23 cellular contexts compared by ENCODE assay signal in genomic region chr17:71934520-71934919, GRCh38.
"Had no signal": no experiment of that assay in that cellular context is flagged by ENCODE, and none has a peak within 500 bp of the region (broad histone marks: within the 10 kb centered on the region; RNA-seq: fewer than 3 reads in every experiment).

No MANE protein-coding gene starts in this region.

- DNase-seq: activated CD4-positive, alpha-beta T cell treated with anti-CD3 and anti-CD28 coated beads for 1 hour; activated CD4-positive, alpha-beta T cell treated with anti-CD3 and anti-CD28 coated beads, Interleukin-2, amount 10 ng/mL, durations not matched to agents 24 days and 14 days; activated CD4-positive, alpha-beta T cell treated with anti-CD3 and anti-CD28 coated beads, Interleukin-2, amount 50 U/mL, for 48 hours; activated CD8-positive, alpha-beta memory T cell treated with anti-CD3 and anti-CD28 coated beads, Interleukin-2, amount 10 ng/mL, durations not matched to agents 7 days and 5 days; activated effector memory CD4-positive, alpha-beta T cell treated with Interleukin-2 at 50 U/mL for 16 hours; activated naive CD4-positive, alpha-beta T cell; activated T-cell treated with anti-CD3 and anti-CD28 coated beads, Interleukin-2, amount 50 U/mL, for 24 hours; aorta; Kasumi-1; NCI-H1436 treated with DMSO at 0.1 percent for 48 hours; NCI-H187; NCI-H2081; NCI-H510A treated with DMSO at 0.1 percent for 48 hours; NK-92 treated with Interleukin-12 subunit alpha and Interleukin-12 subunit beta, amount 100 ng/mL, for 24 hours; OCI-M1; Peyer's patch; SIG-M5; T-helper 17 cell; T-helper 9 cell had no signal

- H3K27ac Mint-ChIP-seq: activated CD4-positive, alpha-beta T cell treated with anti-CD3 and anti-CD28 coated beads, Interleukin-2, amount 10 ng/mL, durations not matched to agents 24 days and 14 days; activated CD8-positive, alpha-beta memory T cell treated with anti-CD3 and anti-CD28 coated beads, Interleukin-2, amount 10 ng/mL, durations not matched to agents 7 days and 5 days; activated naive CD4-positive, alpha-beta T cell treated with anti-CD3 and anti-CD28 coated beads, Interleukin-2, amount 50 U/mL, for 24 hours; activated T-cell treated with anti-CD3 and anti-CD28 coated beads, Interleukin-2, amount 50 U/mL, for 24 hours; activated T-helper 1 cell treated with anti-CD3 and anti-CD28 coated beads, Interleukin-12 subunit alpha, Interleukin-12 subunit beta, Interleukin-2, Interleukin-4 antibody, amounts not matched to agents 30 ng/mL and 10 ng/mL and 1 ng/mL, durations not matched to agents 14 hours and 24 hours and 36 hours; T-helper 17 cell; WTC11 had no signal

- H3K36me3 Mint-ChIP-seq: activated CD8-positive, alpha-beta memory T cell treated with anti-CD3 and anti-CD28 coated beads, Interleukin-2, amount 10 ng/mL, durations not matched to agents 7 days and 5 days; activated naive CD4-positive, alpha-beta T cell treated with anti-CD3 and anti-CD28 coated beads, Interleukin-2, amount 50 U/mL, for 24 hours; WTC11 had no signal

- H3K4me3 ChIP-seq: cardiac muscle cell, Peyer's patch had no signal

- H3K4me3 Mint-ChIP-seq: activated CD4-positive, alpha-beta T cell treated with anti-CD3 and anti-CD28 coated beads, Interleukin-2, amount 10 ng/mL, durations not matched to agents 24 days and 14 days; activated CD8-positive, alpha-beta memory T cell treated with anti-CD3 and anti-CD28 coated beads, Interleukin-2, amount 10 ng/mL, durations not matched to agents 7 days and 5 days; activated naive CD4-positive, alpha-beta T cell treated with anti-CD3 and anti-CD28 coated beads, Interleukin-2, amount 50 U/mL, for 24 hours; activated T-cell treated with anti-CD3 and anti-CD28 coated beads, Interleukin-2, amount 50 U/mL, for 24 hours; activated T-helper 1 cell treated with anti-CD3 and anti-CD28 coated beads, Interleukin-12 subunit alpha, Interleukin-12 subunit beta, Interleukin-2, Interleukin-4 antibody, amounts not matched to agents 30 ng/mL and 10 ng/mL and 1 ng/mL, durations not matched to agents 14 hours and 24 hours and 36 hours; T-helper 17 cell; WTC11 had no signal

- H3K27me3 Mint-ChIP-seq: activated CD4-positive, alpha-beta T cell treated with anti-CD3 and anti-CD28 coated beads, Interleukin-2, amount 10 ng/mL, durations not matched to agents 24 days and 14 days; activated CD8-positive, alpha-beta memory T cell treated with anti-CD3 and anti-CD28 coated beads, Interleukin-2, amount 10 ng/mL, durations not matched to agents 7 days and 5 days; activated naive CD4-positive, alpha-beta T cell treated with anti-CD3 and anti-CD28 coated beads, Interleukin-2, amount 50 U/mL, for 24 hours; activated T-cell treated with anti-CD3 and anti-CD28 coated beads, Interleukin-2, amount 50 U/mL, for 24 hours; T-helper 17 cell had no signal

- ATAC-seq: activated CD8-positive, alpha-beta memory T cell treated with anti-CD3 and anti-CD28 coated beads, Interleukin-2, amount 10 ng/mL, durations not matched to agents 7 days and 5 days; T-helper 17 cell; WTC11 had no signal

- H3K9me3 Mint-ChIP-seq: activated CD4-positive, alpha-beta T cell treated with anti-CD3 and anti-CD28 coated beads, Interleukin-2, amount 10 ng/mL, durations not matched to agents 24 days and 14 days; WTC11 had no signal

- H3K27ac ChIP-seq: cardiac muscle cell, Peyer's patch had no signal

- H3K4me1 Mint-ChIP-seq: activated CD4-positive, alpha-beta T cell treated with anti-CD3 and anti-CD28 coated beads, Interleukin-2, amount 10 ng/mL, durations not matched to agents 24 days and 14 days; activated CD8-positive, alpha-beta memory T cell treated with anti-CD3 and anti-CD28 coated beads, Interleukin-2, amount 10 ng/mL, durations not matched to agents 7 days and 5 days; activated naive CD4-positive, alpha-beta T cell treated with anti-CD3 and anti-CD28 coated beads, Interleukin-2, amount 50 U/mL, for 24 hours; T-helper 17 cell had no signal
